Comparison of ENCODE assay signal across 1 cellular context in the genomic region with DNA sequence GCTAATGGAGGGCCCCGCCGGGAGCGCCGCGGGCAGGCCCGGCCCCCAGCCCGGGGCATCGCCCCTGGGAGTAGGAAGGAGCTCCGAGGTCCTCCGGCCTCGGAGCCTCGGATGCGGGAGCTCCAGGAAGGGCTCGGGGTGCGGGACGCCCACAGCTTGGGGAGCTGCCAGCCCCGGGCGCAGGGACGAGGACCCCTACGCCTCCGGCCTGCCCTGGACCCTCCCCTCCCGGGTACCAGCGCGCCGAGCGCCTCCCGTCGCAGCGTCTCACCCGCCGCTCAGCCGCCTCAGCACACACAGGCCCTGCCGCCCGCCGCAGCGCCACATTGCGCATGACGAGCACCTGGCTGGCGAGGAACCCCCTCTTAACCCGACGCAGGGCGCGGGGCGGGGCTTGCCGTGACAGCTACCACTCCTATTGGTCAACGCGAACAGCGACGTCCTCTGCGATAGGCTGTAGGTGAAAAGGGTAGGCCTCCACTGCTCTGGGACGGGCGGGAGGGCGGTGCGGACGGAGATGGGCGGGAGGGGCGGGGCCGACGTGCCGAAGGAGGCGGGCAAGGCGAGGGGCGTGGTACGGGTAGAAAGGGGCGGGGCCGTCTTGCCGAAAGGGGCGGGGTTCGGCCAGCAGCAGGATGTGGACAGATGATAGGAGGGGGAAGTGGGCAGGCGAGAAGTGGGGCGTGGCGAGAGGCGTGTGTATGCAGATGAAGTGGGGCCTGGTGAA.
TF ChIP-seq lines count a peak whose summit lies in the region.

A gene with protein sequence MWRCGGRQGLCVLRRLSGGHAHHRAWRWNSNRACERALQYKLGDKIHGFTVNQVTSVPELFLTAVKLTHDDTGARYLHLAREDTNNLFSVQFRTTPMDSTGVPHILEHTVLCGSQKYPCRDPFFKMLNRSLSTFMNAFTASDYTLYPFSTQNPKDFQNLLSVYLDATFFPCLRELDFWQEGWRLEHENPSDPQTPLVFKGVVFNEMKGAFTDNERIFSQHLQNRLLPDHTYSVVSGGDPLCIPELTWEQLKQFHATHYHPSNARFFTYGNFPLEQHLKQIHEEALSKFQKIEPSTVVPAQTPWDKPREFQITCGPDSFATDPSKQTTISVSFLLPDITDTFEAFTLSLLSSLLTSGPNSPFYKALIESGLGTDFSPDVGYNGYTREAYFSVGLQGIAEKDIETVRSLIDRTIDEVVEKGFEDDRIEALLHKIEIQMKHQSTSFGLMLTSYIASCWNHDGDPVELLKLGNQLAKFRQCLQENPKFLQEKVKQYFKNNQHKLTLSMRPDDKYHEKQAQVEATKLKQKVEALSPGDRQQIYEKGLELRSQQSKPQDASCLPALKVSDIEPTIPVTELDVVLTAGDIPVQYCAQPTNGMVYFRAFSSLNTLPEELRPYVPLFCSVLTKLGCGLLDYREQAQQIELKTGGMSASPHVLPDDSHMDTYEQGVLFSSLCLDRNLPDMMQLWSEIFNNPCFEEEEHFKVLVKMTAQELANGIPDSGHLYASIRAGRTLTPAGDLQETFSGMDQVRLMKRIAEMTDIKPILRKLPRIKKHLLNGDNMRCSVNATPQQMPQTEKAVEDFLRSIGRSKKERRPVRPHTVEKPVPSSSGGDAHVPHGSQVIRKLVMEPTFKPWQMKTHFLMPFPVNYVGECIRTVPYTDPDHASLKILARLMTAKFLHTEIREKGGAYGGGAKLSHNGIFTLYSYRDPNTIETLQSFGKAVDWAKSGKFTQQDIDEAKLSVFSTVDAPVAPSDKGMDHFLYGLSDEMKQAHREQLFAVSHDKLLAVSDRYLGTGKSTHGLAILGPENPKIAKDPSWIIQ (minus strand): TSS at position 337 of the 727 bp plus-strand sequence. CDS start 10 bp downstream, at position 327.

TF ChIP-seq in K562, 482 proteins besides CTCF, POLR2A, EP300 and RAD21 (continued from another document and continues in another):
- TF ChIP-seq, protein P1, sequence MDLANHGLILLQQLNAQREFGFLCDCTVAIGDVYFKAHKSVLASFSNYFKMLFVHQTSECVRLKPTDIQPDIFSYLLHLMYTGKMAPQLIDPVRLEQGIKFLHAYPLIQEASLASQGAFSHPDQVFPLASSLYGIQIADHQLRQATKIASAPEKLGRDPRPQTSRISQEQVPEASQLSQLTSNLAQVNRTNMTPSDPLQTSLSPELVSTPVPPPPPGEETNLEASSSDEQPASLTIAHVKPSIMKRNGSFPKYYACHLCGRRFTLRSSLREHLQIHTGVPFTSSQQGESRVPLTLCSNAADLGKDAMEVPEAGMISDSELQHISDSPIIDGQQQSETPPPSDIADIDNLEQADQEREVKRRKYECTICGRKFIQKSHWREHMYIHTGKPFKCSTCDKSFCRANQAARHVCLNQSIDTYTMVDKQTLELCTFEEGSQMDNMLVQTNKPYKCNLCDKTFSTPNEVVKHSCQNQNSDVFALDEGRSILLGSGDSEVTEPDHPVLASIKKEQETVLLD (IDR thresholded peaks at IDR 0.05) = 0 out of 2 replicates have a peak, but pooled peaks have one; percentile 40
- TF ChIP-seq SREBF2 (CRISPR knock-in tag; IDR thresholded peaks at IDR 0.05) (no peak), ZEB2 (IDR thresholded peaks at IDR 0.05) (no peak), SMARCA4 (IDR thresholded peaks at IDR 0.05) (no peak), ETV6 (IDR thresholded peaks at IDR 0.05; ENCODE audit: borderline replicate concordance in 1 of 2, low read depth in 2 of 2, low read length in 1 of 2) (no peak), ETV6 (CRISPR knock-in tag; IDR thresholded peaks at IDR 0.05; ENCODE audit: borderline replicate concordance) (0 out of 2 replicates have a peak, but pooled peaks have one; percentile 49), RNF2 (IDR thresholded peaks at IDR 0.05) (no peak), EGR1 (conservative IDR thresholded peaks at IDR 0.05) (no peak; the same call in 1 of the 2 replicates), NCOA4 (IDR thresholded peaks at IDR 0.05; ENCODE audit: partially characterized antibody) (no peak), ZNF184 (CRISPR knock-in tag; IDR thresholded peaks at IDR 0.05) (no peak), TAF1 (IDR thresholded peaks at IDR 0.05; ENCODE audit: control insufficient read depth, extremely low read depth, insufficient read depth, low read length, severe bottlenecking) (peak; percentile 71), RBM17 (IDR thresholded peaks at IDR 0.05; ENCODE audit: borderline replicate concordance, low read depth, low read length) (no peak), CCNT2 (IDR thresholded peaks at IDR 0.05; ENCODE audit: borderline replicate concordance, extremely low read depth, insufficient read length, low read depth, low read length) (peak; percentile 38), EHMT2 (IDR thresholded peaks at IDR 0.05) (no peak), CBX1 (IDR thresholded peaks at IDR 0.05; ENCODE audit: low read depth) (0 out of 2 replicates have a peak, but pooled peaks have one; percentile 68), ZC3H4 (CRISPR knock-in tag; IDR thresholded peaks at IDR 0.05; ENCODE audit: borderline replicate concordance) (no peak), DDX20 (tag; IDR thresholded peaks at IDR 0.05; ENCODE audit: low read depth) (no peak), TAF7 (tag; IDR thresholded peaks at IDR 0.05) (no peak), SIN3A (IDR thresholded peaks at IDR 0.05; ENCODE audit: borderline replicate concordance in 2 of 2, control insufficient read depth in 1 of 2, low read depth in 2 of 2, low read length in 2 of 2) (peak; percentile 65 to 70; a peak in 1 of 4 replicates), DNMT1 (IDR thresholded peaks at IDR 0.05) (no peak), ZNF12 (CRISPR knock-in tag; IDR thresholded peaks at IDR 0.05) (no peak), ZNF253 (CRISPR knock-in tag; conservative IDR thresholded peaks at IDR 0.05) (no peak), TCF7L2 (IDR thresholded peaks at IDR 0.05; ENCODE audit: low read depth, low read length) (no peak), CREB1 (IDR thresholded peaks at IDR 0.05) (peak; percentile 44; the same call in 1 of the 2 replicates), CREB1 (CRISPR knock-in tag; IDR thresholded peaks at IDR 0.05) (peak; percentile 78), PTBP1 (IDR thresholded peaks at IDR 0.05; ENCODE audit: low read depth, low read length) (no peak), SMARCB1 (IDR thresholded peaks at IDR 0.05; ENCODE audit: insufficient read length, low read depth) (no peak), BRD4 (IDR thresholded peaks at IDR 0.05) (no peak), POU5F1 (IDR thresholded peaks at IDR 0.05; ENCODE audit: borderline replicate concordance, low read depth, low read length, partially characterized antibody) (no peak), CCAR2 (IDR thresholded peaks at IDR 0.05; ENCODE audit: low read depth, low read length) (no peak), ZNF174 (CRISPR knock-in tag; IDR thresholded peaks at IDR 0.05) (no peak), YY1 (IDR thresholded peaks at IDR 0.05; ENCODE audit: borderline replicate concordance in 1 of 3, control insufficient read depth in 1 of 3, extremely low read depth in 1 of 3, insufficient read depth in 3 of 3, insufficient read length in 1 of 3, insufficient replicate concordance in 2 of 3, low read depth in 1 of 3, low read length in 2 of 3) (peak in 2 of 3 experiments; percentile 51 to 77), ZNF444 (CRISPR knock-in tag; IDR thresholded peaks at IDR 0.05) (no peak), FIP1L1 (IDR thresholded peaks at IDR 0.05; ENCODE audit: low read depth, low read length, poor library complexity, severe bottlenecking) (peak; percentile 41), ILK (tag; IDR thresholded peaks at IDR 0.05; ENCODE audit: borderline replicate concordance, low read depth) (no peak), ETV5 (CRISPR knock-in tag; IDR thresholded peaks at IDR 0.05; ENCODE audit: low read depth) (no peak), ZNF644 (tag; IDR thresholded peaks at IDR 0.05; ENCODE audit: low read depth) (no peak), MTA3 (IDR thresholded peaks at IDR 0.05; ENCODE audit: borderline replicate concordance) (peak; percentile 86), DPF2 (IDR thresholded peaks at IDR 0.05) (no peak), KLF16 (IDR thresholded peaks at IDR 0.05) (no peak)
- TF ChIP-seq, protein P2, sequence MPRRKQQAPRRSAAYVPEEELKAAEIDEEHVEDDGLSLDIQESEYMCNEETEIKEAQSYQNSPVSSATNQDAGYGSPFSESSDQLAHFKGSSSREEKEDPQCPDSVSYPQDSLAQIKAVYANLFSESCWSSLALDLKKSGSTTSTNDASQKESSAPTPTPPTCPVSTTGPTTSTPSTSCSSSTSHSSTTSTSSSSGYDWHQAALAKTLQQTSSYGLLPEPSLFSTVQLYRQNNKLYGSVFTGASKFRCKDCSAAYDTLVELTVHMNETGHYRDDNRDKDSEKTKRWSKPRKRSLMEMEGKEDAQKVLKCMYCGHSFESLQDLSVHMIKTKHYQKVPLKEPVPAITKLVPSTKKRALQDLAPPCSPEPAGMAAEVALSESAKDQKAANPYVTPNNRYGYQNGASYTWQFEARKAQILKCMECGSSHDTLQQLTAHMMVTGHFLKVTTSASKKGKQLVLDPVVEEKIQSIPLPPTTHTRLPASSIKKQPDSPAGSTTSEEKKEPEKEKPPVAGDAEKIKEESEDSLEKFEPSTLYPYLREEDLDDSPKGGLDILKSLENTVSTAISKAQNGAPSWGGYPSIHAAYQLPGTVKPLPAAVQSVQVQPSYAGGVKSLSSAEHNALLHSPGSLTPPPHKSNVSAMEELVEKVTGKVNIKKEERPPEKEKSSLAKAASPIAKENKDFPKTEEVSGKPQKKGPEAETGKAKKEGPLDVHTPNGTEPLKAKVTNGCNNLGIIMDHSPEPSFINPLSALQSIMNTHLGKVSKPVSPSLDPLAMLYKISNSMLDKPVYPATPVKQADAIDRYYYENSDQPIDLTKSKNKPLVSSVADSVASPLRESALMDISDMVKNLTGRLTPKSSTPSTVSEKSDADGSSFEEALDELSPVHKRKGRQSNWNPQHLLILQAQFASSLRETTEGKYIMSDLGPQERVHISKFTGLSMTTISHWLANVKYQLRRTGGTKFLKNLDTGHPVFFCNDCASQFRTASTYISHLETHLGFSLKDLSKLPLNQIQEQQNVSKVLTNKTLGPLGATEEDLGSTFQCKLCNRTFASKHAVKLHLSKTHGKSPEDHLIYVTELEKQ (CRISPR knock-in tag; IDR thresholded peaks at IDR 0.05) = no peak
- TF ChIP-seq, protein P3, sequence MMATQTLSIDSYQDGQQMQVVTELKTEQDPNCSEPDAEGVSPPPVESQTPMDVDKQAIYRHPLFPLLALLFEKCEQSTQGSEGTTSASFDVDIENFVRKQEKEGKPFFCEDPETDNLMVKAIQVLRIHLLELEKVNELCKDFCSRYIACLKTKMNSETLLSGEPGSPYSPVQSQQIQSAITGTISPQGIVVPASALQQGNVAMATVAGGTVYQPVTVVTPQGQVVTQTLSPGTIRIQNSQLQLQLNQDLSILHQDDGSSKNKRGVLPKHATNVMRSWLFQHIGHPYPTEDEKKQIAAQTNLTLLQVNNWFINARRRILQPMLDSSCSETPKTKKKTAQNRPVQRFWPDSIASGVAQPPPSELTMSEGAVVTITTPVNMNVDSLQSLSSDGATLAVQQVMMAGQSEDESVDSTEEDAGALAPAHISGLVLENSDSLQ (IDR thresholded peaks at IDR 0.05) = peak; percentile 71
- TF ChIP-seq, protein P4, sequence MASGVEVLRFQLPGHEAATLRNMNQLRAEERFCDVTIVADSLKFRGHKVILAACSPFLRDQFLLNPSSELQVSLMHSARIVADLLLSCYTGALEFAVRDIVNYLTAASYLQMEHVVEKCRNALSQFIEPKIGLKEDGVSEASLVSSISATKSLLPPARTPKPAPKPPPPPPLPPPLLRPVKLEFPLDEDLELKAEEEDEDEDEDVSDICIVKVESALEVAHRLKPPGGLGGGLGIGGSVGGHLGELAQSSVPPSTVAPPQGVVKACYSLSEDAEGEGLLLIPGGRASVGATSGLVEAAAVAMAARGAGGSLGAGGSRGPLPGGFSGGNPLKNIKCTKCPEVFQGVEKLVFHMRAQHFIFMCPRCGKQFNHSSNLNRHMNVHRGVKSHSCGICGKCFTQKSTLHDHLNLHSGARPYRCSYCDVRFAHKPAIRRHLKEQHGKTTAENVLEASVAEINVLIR (CRISPR knock-in tag; IDR thresholded peaks at IDR 0.05) = peak; percentile 44; the same call in 1 of the 2 replicates
- TF ChIP-seq, protein P5, sequence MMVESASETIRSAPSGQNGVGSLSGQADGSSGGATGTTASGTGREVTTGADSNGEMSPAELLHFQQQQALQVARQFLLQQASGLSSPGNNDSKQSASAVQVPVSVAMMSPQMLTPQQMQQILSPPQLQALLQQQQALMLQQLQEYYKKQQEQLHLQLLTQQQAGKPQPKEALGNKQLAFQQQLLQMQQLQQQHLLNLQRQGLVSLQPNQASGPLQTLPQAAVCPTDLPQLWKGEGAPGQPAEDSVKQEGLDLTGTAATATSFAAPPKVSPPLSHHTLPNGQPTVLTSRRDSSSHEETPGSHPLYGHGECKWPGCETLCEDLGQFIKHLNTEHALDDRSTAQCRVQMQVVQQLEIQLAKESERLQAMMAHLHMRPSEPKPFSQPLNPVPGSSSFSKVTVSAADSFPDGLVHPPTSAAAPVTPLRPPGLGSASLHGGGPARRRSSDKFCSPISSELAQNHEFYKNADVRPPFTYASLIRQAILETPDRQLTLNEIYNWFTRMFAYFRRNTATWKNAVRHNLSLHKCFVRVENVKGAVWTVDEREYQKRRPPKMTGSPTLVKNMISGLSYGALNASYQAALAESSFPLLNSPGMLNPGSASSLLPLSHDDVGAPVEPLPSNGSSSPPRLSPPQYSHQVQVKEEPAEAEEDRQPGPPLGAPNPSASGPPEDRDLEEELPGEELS (CRISPR knock-in tag; IDR thresholded peaks at IDR 0.05; ENCODE audit: borderline replicate concordance) = peak; percentile 85; the same call in 1 of the 2 replicates
- TF ChIP-seq, protein P6, sequence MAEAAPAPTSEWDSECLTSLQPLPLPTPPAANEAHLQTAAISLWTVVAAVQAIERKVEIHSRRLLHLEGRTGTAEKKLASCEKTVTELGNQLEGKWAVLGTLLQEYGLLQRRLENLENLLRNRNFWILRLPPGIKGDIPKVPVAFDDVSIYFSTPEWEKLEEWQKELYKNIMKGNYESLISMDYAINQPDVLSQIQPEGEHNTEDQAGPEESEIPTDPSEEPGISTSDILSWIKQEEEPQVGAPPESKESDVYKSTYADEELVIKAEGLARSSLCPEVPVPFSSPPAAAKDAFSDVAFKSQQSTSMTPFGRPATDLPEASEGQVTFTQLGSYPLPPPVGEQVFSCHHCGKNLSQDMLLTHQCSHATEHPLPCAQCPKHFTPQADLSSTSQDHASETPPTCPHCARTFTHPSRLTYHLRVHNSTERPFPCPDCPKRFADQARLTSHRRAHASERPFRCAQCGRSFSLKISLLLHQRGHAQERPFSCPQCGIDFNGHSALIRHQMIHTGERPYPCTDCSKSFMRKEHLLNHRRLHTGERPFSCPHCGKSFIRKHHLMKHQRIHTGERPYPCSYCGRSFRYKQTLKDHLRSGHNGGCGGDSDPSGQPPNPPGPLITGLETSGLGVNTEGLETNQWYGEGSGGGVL (CRISPR knock-in tag; IDR thresholded peaks at IDR 0.05) = no peak
